ENCODE assay signal across 21 cellular contexts in genomic region chr15:43529587-43530345, GRCh38. TPM values are rescaled to one million over a fixed set of nuclear protein-coding genes. Genes with fewer than 3 reads are reported as not detected.
DNase-seq lines count a peak whose midpoint lies in the region; FAIRE-seq and TF ChIP-seq lines count a peak whose summit lies in the region.
"Had no signal": no experiment of that assay in that cellular context is flagged by ENCODE, and none has a peak within 500 bp of the region (broad histone marks: within the 10 kb centered on the region; RNA-seq: fewer than 3 reads in every experiment).

No MANE protein-coding gene starts in this region.

- FAIRE-seq in urothelium cell line (lab: Jason Lieb, UNC), result peak; percentile 50
- FAIRE-seq: GM19239 had no signal

- peaks cover 44% of the 10 kb centered on the region for H3K36me3 Mint-ChIP-seq in HFFc6 (ENCODE audit: low read depth)
- H3K36me3 Mint-ChIP-seq in activated T-cell treated with anti-CD3 and anti-CD28 coated beads, Interleukin-2, amount 50 U/mL, for 24 hours (ENCODE audit: low read depth), result peaks cover 10% of the 10 kb centered on the region

- peaks cover 63% of the 10 kb centered on the region for H3K4me1 Mint-ChIP-seq in HFFc6 (ENCODE audit: low read depth)
- H3K4me1 Mint-ChIP-seq in activated T-cell treated with anti-CD3 and anti-CD28 coated beads, Interleukin-2, amount 50 U/mL, for 24 hours (ENCODE audit: low read depth), result peaks cover 7% of the 10 kb centered on the region
- H3K4me1 Mint-ChIP-seq: CD14-positive monocyte had no signal

- no peak for TF ChIP-seq CTCF in HFFc6 (IDR thresholded peaks at IDR 0.05)

- no peak overlapping the region for H3K4me3 Mint-ChIP-seq in HFFc6
- no peak overlapping the region for H3K4me3 Mint-ChIP-seq in activated T-cell treated with anti-CD3 and anti-CD28 coated beads, Interleukin-2, amount 50 U/mL, for 24 hours
- H3K4me3 Mint-ChIP-seq: CD14-positive monocyte, GM23338 had no signal

- H3K9me3 Mint-ChIP-seq in HFFc6, result no peaks in the 10 kb centered on the region
- H3K9me3 Mint-ChIP-seq in activated T-cell treated with anti-CD3 and anti-CD28 coated beads, Interleukin-2, amount 50 U/mL, for 24 hours, result no peaks in the 10 kb centered on the region
- H3K9me3 Mint-ChIP-seq: CD14-positive monocyte had no signal

- H3K27ac Mint-ChIP-seq in HFFc6, result peak overlapping the region; percentile 32
- no peak overlapping the region for H3K27ac Mint-ChIP-seq in activated T-cell treated with anti-CD3 and anti-CD28 coated beads, Interleukin-2, amount 50 U/mL, for 24 hours
- H3K27ac Mint-ChIP-seq: CD14-positive monocyte, GM23338 had no signal

- H3K27ac ChIP-seq in angular gyrus (ENCODE audit: low read depth, low read length), result peak overlapping the region; percentile 25
- H3K27ac ChIP-seq: SJCRH30 had no signal

- peaks cover 2% of the 10 kb centered on the region for H3K27me3 Mint-ChIP-seq in HFFc6 (ENCODE audit: insufficient read depth)
- no peaks in the 10 kb centered on the region for H3K27me3 Mint-ChIP-seq in activated T-cell treated with anti-CD3 and anti-CD28 coated beads, Interleukin-2, amount 50 U/mL, for 24 hours

- DNase-seq in HFFc6, result peak; percentile 29
- peak; percentile 46 for DNase-seq in kidney tubule cell (ENCODE audit: low spot score)
- DNase-seq in urothelium cell line (ENCODE audit: low spot score), result no peak
- no peak for DNase-seq in AG08396 (ENCODE audit: low spot score)
- DNase-seq in NCI-H526 treated with DMSO at 0.1 percent for 48 hours (lab: John Stamatoyannopoulos, UW), result no peak
- DNase-seq in activated T-cell treated with anti-CD3 and anti-CD28 coated beads, Interleukin-2, amount 50 U/mL, for 24 hours, result no peak
- DNase-seq: ACHN, AML-193, GDM1, KG1, NCI-H1417, NCI-H187 treated with DMSO at 0.1 percent for 48 hours, NCI-H2227 treated with DMSO at 0.1 percent for 48 hours, NCI-H510A treated with DMSO at 0.1 percent for 48 hours, NCI-H82, OCI-M1, SJCRH30 had no signal

RNA-seq across cellular contexts. Expression of gene MAP1A, which starts 12.4 kb away (rescaled TPM):
- total RNA-seq in HFFc6 (2021; fragmentation: NEBNext Ultra II Directional; extraction: Animal tissue kit (Norgen Biotek cat#: 25700)), result 100 to 1,000 TPM; 136 to 174 (median 169) TPM

RNA-seq across cellular contexts. Expression of gene TP53BP1, which starts 36.8 kb away (rescaled TPM):
- 10 to 100 TPM; 44.7 to 49.5 (median 46.4) TPM for total RNA-seq in HFFc6 (2021; fragmentation: NEBNext Ultra II Directional; extraction: Animal tissue kit (Norgen Biotek cat#: 25700))

Comparison
In these comparisons a context has a peak if more than half of its experiments do, and no peak if none do; other contexts are left out.
1. DNase-seq: peak in HFFc6 (single experiment) and kidney tubule cell (single experiment); none in urothelium cell line (single experiment), AG08396 (single experiment), NCI-H526 treated with DMSO at 0.1 percent for 48 hours (single experiment) and activated T-cell treated with anti-CD3 and anti-CD28 coated beads, Interleukin-2, amount 50 U/mL, for 24 hours (single experiment).